ENCODE assay signal across 33 cellular contexts in genomic region chr11:111368285-111368560, GRCh38.
DNase-seq lines count a peak whose midpoint lies in the region; ATAC-seq, FAIRE-seq and TF ChIP-seq lines count a peak whose summit lies in the region.
"Had no signal": no experiment of that assay in that cellular context is flagged by ENCODE, and none has a peak within 500 bp of the region (broad histone marks: within the 10 kb centered on the region; RNA-seq: fewer than 3 reads in every experiment).

No MANE protein-coding gene starts in this region.

- H4K20me1 ChIP-seq in OCI-LY1 (ENCODE audit: insufficient read depth, low read length): no peaks in the 10 kb centered on the region

- peaks cover 6% of the 10 kb centered on the region for H3F3A ChIP-seq in OCI-LY1 (ENCODE audit: insufficient read depth, low read length)

- peaks cover 99% of the 10 kb centered on the region for H3K36me3 ChIP-seq in OCI-LY1 (ENCODE audit: insufficient read depth, low read length)
- H3K36me3 ChIP-seq: breast epithelium, heart left ventricle, left lung, neural progenitor cell, stomach, thyroid gland had no signal

- FAIRE-seq in urothelium cell line (lab: Jason Lieb, UNC): no peak
- FAIRE-seq: TTC549 had no signal

- peak overlapping the region; percentile 43 for H3K9ac ChIP-seq in OCI-LY1 (ENCODE audit: low read length)
- H3K9ac ChIP-seq: neural progenitor cell, parathyroid adenoma had no signal

- H3K9me3 Mint-ChIP-seq in stimulated activated memory B cell treated with anti-CD40 and anti-IgM and Interleukin-4, amounts not matched to agents 10 μg/mL and 1 μg/mL and 100 μg/mL, for 72 hours: no peaks in the 10 kb centered on the region
- H3K9me3 Mint-ChIP-seq: activated naive CD4-positive, alpha-beta T cell treated with anti-CD3 and anti-CD28 coated beads, Interleukin-2, amount 10 ng/mL, durations not matched to agents 7 days and 5 days; CD14-positive monocyte; neural progenitor cell had no signal

- no peaks in the 10 kb centered on the region for H3K27me3 ChIP-seq in OCI-LY1 (ENCODE audit: insufficient read depth, low read length)
- H3K27me3 ChIP-seq: breast epithelium, heart left ventricle, left lung, neural progenitor cell, stomach, thyroid gland had no signal

- H3K27me3 Mint-ChIP-seq in stimulated activated memory B cell treated with anti-CD40 and anti-IgM and Interleukin-4, amounts not matched to agents 10 μg/mL and 1 μg/mL and 100 μg/mL, for 72 hours: no peaks in the 10 kb centered on the region
- H3K27me3 Mint-ChIP-seq: activated CD4-positive, alpha-beta memory T cell treated with anti-CD3 and anti-CD28 coated beads, Interleukin-2, amount 10 ng/mL, durations not matched to agents 7 days and 5 days; activated naive CD4-positive, alpha-beta T cell treated with anti-CD3 and anti-CD28 coated beads, Interleukin-2, amount 10 ng/mL, durations not matched to agents 7 days and 5 days; T-helper 17 cell had no signal

- peaks cover 66% of the 10 kb centered on the region for H3K36me3 Mint-ChIP-seq in stimulated activated memory B cell treated with anti-CD40 and anti-IgM and Interleukin-4, amounts not matched to agents 10 μg/mL and 1 μg/mL and 100 μg/mL, for 72 hours
- H3K36me3 Mint-ChIP-seq: activated naive CD4-positive, alpha-beta T cell treated with anti-CD3 and anti-CD28 coated beads, Interleukin-2, amount 10 ng/mL, durations not matched to agents 7 days and 5 days; CD14-positive monocyte; neural progenitor cell had no signal

- no peaks in the 10 kb centered on the region for H3K9me2 ChIP-seq in OCI-LY1 (ENCODE audit: low read depth, low read length)

- no peak overlapping the region for H2AFZ ChIP-seq in OCI-LY1 (ENCODE audit: low read length)
- H2AFZ ChIP-seq: neural progenitor cell, parathyroid adenoma had no signal

- H3K4me1 Mint-ChIP-seq in stimulated activated memory B cell treated with anti-CD40 and anti-IgM and Interleukin-4, amounts not matched to agents 10 μg/mL and 1 μg/mL and 100 μg/mL, for 72 hours: peaks cover 100% of the 10 kb centered on the region
- H3K4me1 Mint-ChIP-seq: CD14-positive monocyte, neural progenitor cell had no signal

- ATAC-seq in GM18502 (IDR thresholded peaks at IDR 0.05; ENCODE audit: poor library complexity, unreplicated experiment): peak; percentile 0
- ATAC-seq in stimulated activated memory B cell treated with anti-CD40 and anti-IgM and Interleukin-4, amounts not matched to agents 10 μg/mL and 1 μg/mL and 100 μg/mL, for 72 hours: peak; percentile 1
- ATAC-seq: heart left ventricle, left lung, Panc1, SK-N-SH treated with all-trans-retinoic acid at 6 μM for 48 hours, T-helper 17 cell had no signal

- no peak for DNase-seq in NOMO-1 treated with dmso at 0.1 percent for 144 hours (lab: John Stamatoyannopoulos, UW; ENCODE audit: unreplicated experiment)
- DNase-seq in NK-92 (lab: John Stamatoyannopoulos, UW; ENCODE audit: unreplicated experiment): no peak
- no peak for DNase-seq in urothelium cell line (ENCODE audit: low spot score)
- DNase-seq: activated CD4-positive, alpha-beta memory T cell treated with anti-CD3 and anti-CD28 coated beads, Interleukin-2, amount 10 ng/mL, durations not matched to agents 7 days and 5 days; activated CD8-positive, alpha-beta memory T cell treated with anti-CD3 and anti-CD28 coated beads, Interleukin-2, amount 50 U/mL, for 4 hours; activated naive CD4-positive, alpha-beta T cell treated with anti-CD3 and anti-CD28 coated beads, Interleukin-2, amount 10 ng/mL, durations not matched to agents 7 days and 5 days; amygdala; Caco-2; foreskin melanocyte; HCEC 1CT; heart left ventricle; islet precursor cell; left lung; mesendoderm; NCI-H1048; NCI-H1694; retina; Right ventricle myocardium superior; stomach; T-helper 17 cell; thyroid gland had no signal

- H3K4me2 ChIP-seq in OCI-LY1 (ENCODE audit: low read length): peak overlapping the region; percentile 54
- H3K4me2 ChIP-seq: neural progenitor cell had no signal

- peak overlapping the region; percentile 90 for H3K27ac ChIP-seq in OCI-LY1 (ENCODE audit: low read depth, low read length, poor library complexity, severe bottlenecking)
- H3K27ac ChIP-seq: breast epithelium, heart left ventricle, left lung, neural progenitor cell, parathyroid adenoma, thyroid gland had no signal

- peak overlapping the region; percentile 85 for H3K4me3 Mint-ChIP-seq in stimulated activated memory B cell treated with anti-CD40 and anti-IgM and Interleukin-4, amounts not matched to agents 10 μg/mL and 1 μg/mL and 100 μg/mL, for 72 hours
- H3K4me3 Mint-ChIP-seq: activated CD4-positive, alpha-beta memory T cell treated with anti-CD3 and anti-CD28 coated beads, Interleukin-2, amount 10 ng/mL, durations not matched to agents 7 days and 5 days; activated naive CD4-positive, alpha-beta T cell treated with anti-CD3 and anti-CD28 coated beads, Interleukin-2, amount 10 ng/mL, durations not matched to agents 7 days and 5 days; CD14-positive monocyte; neural progenitor cell; T-helper 17 cell had no signal

- no peak for TF ChIP-seq CTCF in OCI-LY1 (IDR thresholded peaks at IDR 0.05; ENCODE audit: low read length)

- peaks cover 100% of the 10 kb centered on the region for H3K4me1 ChIP-seq in OCI-LY1 (ENCODE audit: insufficient read depth, low read length, severe bottlenecking)
- H3K4me1 ChIP-seq: breast epithelium, heart left ventricle, left lung, neural progenitor cell, parathyroid adenoma had no signal

- peaks cover 100% of the 10 kb centered on the region for H3K79me2 ChIP-seq in OCI-LY1 (ENCODE audit: insufficient read depth, low read length)
- H3K79me2 ChIP-seq: parathyroid adenoma had no signal

- no peaks in the 10 kb centered on the region for H3K9me3 ChIP-seq in OCI-LY1 (ENCODE audit: low read length)
- H3K9me3 ChIP-seq: breast epithelium, Caco-2, heart left ventricle, left lung, stomach, thyroid gland had no signal

- H3K4me3 ChIP-seq in GM08714 (ENCODE audit: low read length) (peak overlapping the region; percentile 31; the same call in 1 of the 2 replicates), OCI-LY1 (ENCODE audit: low read depth, low read length, poor library complexity, severe bottlenecking) (peak overlapping the region; percentile 12)
- H3K4me3 ChIP-seq: breast epithelium, heart left ventricle, left lung, neural progenitor cell, skin epidermis, stomach, thyroid gland had no signal

- no peak overlapping the region for H3K27ac Mint-ChIP-seq in stimulated activated memory B cell treated with anti-CD40 and anti-IgM and Interleukin-4, amounts not matched to agents 10 μg/mL and 1 μg/mL and 100 μg/mL, for 72 hours
- H3K27ac Mint-ChIP-seq: activated CD4-positive, alpha-beta memory T cell treated with anti-CD3 and anti-CD28 coated beads, Interleukin-2, amount 10 ng/mL, durations not matched to agents 7 days and 5 days; activated naive CD4-positive, alpha-beta T cell treated with anti-CD3 and anti-CD28 coated beads, Interleukin-2, amount 10 ng/mL, durations not matched to agents 7 days and 5 days; CD14-positive monocyte; neural progenitor cell; T-helper 17 cell had no signal
